In the genomic region with DNA sequence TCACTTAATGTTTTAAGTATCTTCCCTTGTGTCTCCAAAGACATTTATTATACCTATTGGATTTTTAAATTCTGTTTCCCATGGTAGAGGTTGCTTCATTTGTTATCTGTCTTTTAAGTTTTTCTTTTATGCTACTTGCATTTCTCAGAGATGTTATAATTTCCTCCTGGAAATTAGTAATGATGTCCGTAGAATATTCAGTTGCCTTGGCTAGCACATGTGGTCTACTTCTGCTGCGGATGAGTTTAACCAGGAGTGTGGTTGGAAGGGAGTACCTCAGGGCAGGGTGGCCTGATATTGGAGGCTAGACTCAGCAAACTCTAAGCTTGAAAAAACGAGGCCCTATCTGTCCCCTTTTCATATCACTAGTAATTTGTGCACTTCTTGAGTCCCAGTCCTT, we compare ENCODE assay signal across 11 cellular contexts.
"Had no signal": no experiment of that assay in that cellular context is flagged by ENCODE, and none has a peak within 500 bp of the region (broad histone marks: within the 10 kb centered on the region; RNA-seq: fewer than 3 reads in every experiment).

No MANE protein-coding gene starts in this region.

- DNase-seq: activated CD4-positive, alpha-beta memory T cell treated with anti-CD3 and anti-CD28 coated beads for 36 hours; activated CD4-positive, alpha-beta T cell treated with anti-CD3 and anti-CD28 coated beads for 1 hour; aorta; dorsolateral prefrontal cortex; endodermal cell; left colon; lower lobe of right lung; stimulated activated naive B cell treated with anti-CD40 and anti-IgM and Interleukin-4, amounts not matched to agents 10 μg/mL and 1 μg/mL and 100 μg/mL, for 72 hours; T1000; thyroid gland had no signal

- H3K9me3 ChIP-seq: lower lobe of right lung, thyroid gland had no signal

- H3K27me3 Mint-ChIP-seq: activated CD4-positive, alpha-beta memory T cell treated with anti-CD3 and anti-CD28 coated beads for 36 hours; stimulated activated naive B cell treated with anti-CD40 and anti-IgM and Interleukin-4, amounts not matched to agents 10 μg/mL and 1 μg/mL and 100 μg/mL, for 72 hours had no signal

- H3K4me3 ChIP-seq: dorsolateral prefrontal cortex, lower lobe of right lung, SK-N-MC, thyroid gland had no signal

- ATAC-seq: left colon, lower lobe of right lung had no signal

- H3K4me1 ChIP-seq: thyroid gland had no signal

- H3K4me3 Mint-ChIP-seq: activated CD4-positive, alpha-beta memory T cell treated with anti-CD3 and anti-CD28 coated beads for 36 hours; endodermal cell had no signal

- H3K4me1 Mint-ChIP-seq: endodermal cell had no signal

- H3K9me3 Mint-ChIP-seq: activated CD4-positive, alpha-beta memory T cell treated with anti-CD3 and anti-CD28 coated beads for 36 hours; stimulated activated naive B cell treated with anti-CD40 and anti-IgM and Interleukin-4, amounts not matched to agents 10 μg/mL and 1 μg/mL and 100 μg/mL, for 72 hours had no signal

- H3K36me3 ChIP-seq: lower lobe of right lung, thyroid gland had no signal

- H3K27me3 ChIP-seq: dorsolateral prefrontal cortex, thyroid gland had no signal

- H3K27ac ChIP-seq: lower lobe of right lung, SK-N-MC, thyroid gland had no signal

- H3K36me3 Mint-ChIP-seq: stimulated activated naive B cell treated with anti-CD40 and anti-IgM and Interleukin-4, amounts not matched to agents 10 μg/mL and 1 μg/mL and 100 μg/mL, for 72 hours had no signal

- H3K27ac Mint-ChIP-seq: endodermal cell had no signal
